In genomic region chr15:78913012-78913411, GRCh38 we compare ENCODE assay signal across 15 cellular contexts.
"Had no signal": no experiment of that assay in that cellular context is flagged by ENCODE, and none has a peak within 500 bp of the region (broad histone marks: within the 10 kb centered on the region; RNA-seq: fewer than 3 reads in every experiment).

No MANE protein-coding gene starts in this region.

- H3K27me3 Mint-ChIP-seq: activated naive CD8-positive, alpha-beta T cell; stimulated activated naive CD8-positive, alpha-beta T cell treated with anti-CD3 and anti-CD28 coated beads, Interleukin-15, Interleukin-2, amounts not matched to agents 100 ng/mL and 50 ng/mL, for 24 hours; type B pancreatic cell had no signal

- DNase-seq: activated CD4-positive, alpha-beta T cell treated with anti-CD3 and anti-CD28 coated beads, Interleukin-2, amount 50 U/mL, for 1 hour; activated CD8-positive, alpha-beta memory T cell treated with anti-CD3 and anti-CD28 coated beads for 24 hours; activated CD8-positive, alpha-beta memory T cell treated with anti-CD3 and anti-CD28 coated beads, Interleukin-2, amount 50 U/mL, for 48 hours; activated gamma-delta T cell; foreskin keratinocyte; left cardiac atrium; lower lobe of right lung; occipital lobe; posterior cingulate gyrus; stimulated activated CD4-positive, alpha-beta T cell treated with anti-CD3 and anti-CD28 coated beads, Interleukin-2, amount 100 ng/mL, for 24 hours had no signal

- ATAC-seq: activated CD4-positive, CD25-positive, alpha-beta regulatory T cell treated with anti-CD3 and anti-CD28 coated beads, Interleukin-2, amount 50 U/mL, for 24 hours; foreskin keratinocyte; left cardiac atrium; lower lobe of right lung had no signal

- H3K9me3 Mint-ChIP-seq: nephron; stimulated activated naive CD8-positive, alpha-beta T cell treated with anti-CD3 and anti-CD28 coated beads, Interleukin-15, Interleukin-2, amounts not matched to agents 100 ng/mL and 50 ng/mL, for 24 hours; type B pancreatic cell had no signal

- H3K4me3 Mint-ChIP-seq: activated naive CD8-positive, alpha-beta T cell; nephron; stimulated activated naive CD8-positive, alpha-beta T cell treated with anti-CD3 and anti-CD28 coated beads, Interleukin-15, Interleukin-2, amounts not matched to agents 100 ng/mL and 50 ng/mL, for 24 hours; type B pancreatic cell had no signal

- H3K27ac Mint-ChIP-seq: activated naive CD8-positive, alpha-beta T cell had no signal
